ENCODE assay signal across 18 cellular contexts in the genomic region with DNA sequence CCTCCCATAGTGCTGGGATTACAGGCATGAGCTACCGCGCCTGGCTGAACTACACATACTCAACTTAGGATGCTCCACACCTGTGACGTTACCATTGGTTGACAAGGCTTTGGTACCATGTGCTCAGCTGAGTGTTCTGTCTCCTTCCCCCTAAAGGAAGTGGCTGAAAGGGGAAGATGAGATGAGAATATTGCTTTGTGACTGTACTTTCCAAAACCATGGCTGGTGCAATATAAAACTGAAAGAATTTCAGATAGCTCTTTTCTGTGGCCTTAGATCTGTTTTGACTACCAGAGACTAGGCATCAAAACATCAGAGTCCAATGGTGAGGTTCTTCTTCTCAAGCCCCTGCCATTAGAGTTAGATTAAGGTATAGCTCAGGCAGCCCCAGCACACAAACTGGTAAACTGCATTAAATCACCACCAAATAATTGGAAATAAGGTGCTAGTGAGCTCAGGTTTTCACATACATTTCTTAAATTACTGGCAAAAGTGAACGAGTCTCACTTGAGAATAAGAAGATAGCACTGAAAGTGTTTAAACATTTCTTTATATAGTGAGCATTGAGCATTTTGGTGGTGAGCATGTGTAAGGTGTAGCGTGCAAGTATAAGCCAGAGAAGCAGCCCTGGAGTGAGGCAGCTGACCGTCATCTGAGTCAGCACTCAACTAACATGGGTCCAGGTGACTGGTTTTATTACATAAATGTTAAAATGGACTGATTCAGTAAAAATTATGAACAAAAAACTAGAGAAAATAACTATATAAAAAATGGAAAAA.
DNase-seq lines count a peak whose midpoint lies in the region; ATAC-seq lines count a peak whose summit lies in the region.
"Had no signal": no experiment of that assay in that cellular context is flagged by ENCODE, and none has a peak within 500 bp of the region (broad histone marks: within the 10 kb centered on the region; RNA-seq: fewer than 3 reads in every experiment).

No MANE protein-coding gene starts in this region.

- DNase-seq in activated CD4-positive, alpha-beta T cell treated with anti-CD3 and anti-CD28 coated beads for 36 hours, result no peak
- DNase-seq in activated CD4-positive, alpha-beta T cell treated with anti-CD3 and anti-CD28 coated beads for 1 hour, result no peak
- DNase-seq in SW 1271 (lab: John Stamatoyannopoulos, UW), result no peak
- no peak for DNase-seq in NCI-H2227 treated with DMSO at 0.1 percent for 48 hours (lab: John Stamatoyannopoulos, UW)
- no peak for DNase-seq in NOMO-1 treated with DMSO at 0.1 percent for 48 hours (lab: John Stamatoyannopoulos, UW; ENCODE audit: unreplicated experiment)
- DNase-seq: 8988T; activated CD4-positive, alpha-beta T cell treated with anti-CD3 and anti-CD28 coated beads, Interleukin-2, amount 50 U/mL, for 48 hours; activated effector memory CD4-positive, alpha-beta T cell treated with anti-CD3 and anti-CD28 coated beads, Interleukin-2, amount 50 U/mL, for 16 hours; cortex of kidney; DND-41; heart right ventricle; sigmoid colon; stimulated activated CD4-positive, alpha-beta T cell treated with anti-CD3 and anti-CD28 coated beads, Interleukin-4, amount 100 ng/mL, for 4 hours had no signal

- no peaks in the 10 kb centered on the region for H3K9me3 Mint-ChIP-seq in activated CD4-positive, alpha-beta T cell treated with anti-CD3 and anti-CD28 coated beads for 36 hours (ENCODE audit: low read depth)
- H3K9me3 Mint-ChIP-seq in stimulated activated memory B cell treated with anti-CD40 and anti-IgM and Interleukin-4, amounts not matched to agents 10 μg/mL and 1 μg/mL and 100 μg/mL, for 72 hours, result no peaks in the 10 kb centered on the region
- H3K9me3 Mint-ChIP-seq: GM23338; T-helper 2 cell treated with Interferon-gamma antibody and Interleukin-4, amounts not matched to agents 5 μg/mL and 100 μg/mL, for 36 hours had no signal

- H3K36me3 Mint-ChIP-seq in activated CD4-positive, alpha-beta T cell treated with anti-CD3 and anti-CD28 coated beads for 36 hours (ENCODE audit: low read depth), result peaks cover 3% of the 10 kb centered on the region
- H3K36me3 Mint-ChIP-seq in stimulated activated memory B cell treated with anti-CD40 and anti-IgM and Interleukin-4, amounts not matched to agents 10 μg/mL and 1 μg/mL and 100 μg/mL, for 72 hours, result peaks cover 9% of the 10 kb centered on the region

- POLR2A ChIA-PET in activated CD4-positive, alpha-beta T cell treated with anti-CD3 and anti-CD28 coated beads for 36 hours (lab: Charles Lee), result no interaction called here

- intact Hi-C loops in activated CD4-positive, alpha-beta T cell treated with anti-CD3 and anti-CD28 coated beads for 36 hours (cut with DNase I, micrococcal nuclease), result no loop called here

- H3K27ac Mint-ChIP-seq in activated CD4-positive, alpha-beta T cell treated with anti-CD3 and anti-CD28 coated beads for 36 hours, result no peak overlapping the region
- H3K27ac Mint-ChIP-seq in stimulated activated memory B cell treated with anti-CD40 and anti-IgM and Interleukin-4, amounts not matched to agents 10 μg/mL and 1 μg/mL and 100 μg/mL, for 72 hours, result no peak overlapping the region
- H3K27ac Mint-ChIP-seq: GM23338; T-helper 2 cell treated with Interferon-gamma antibody and Interleukin-4, amounts not matched to agents 5 μg/mL and 100 μg/mL, for 36 hours had no signal

- H3K4me1 Mint-ChIP-seq in activated CD4-positive, alpha-beta T cell treated with anti-CD3 and anti-CD28 coated beads for 36 hours, result peaks cover 3% of the 10 kb centered on the region
- peaks cover 5% of the 10 kb centered on the region for H3K4me1 Mint-ChIP-seq in stimulated activated memory B cell treated with anti-CD40 and anti-IgM and Interleukin-4, amounts not matched to agents 10 μg/mL and 1 μg/mL and 100 μg/mL, for 72 hours

- no peaks in the 10 kb centered on the region for H3K27me3 Mint-ChIP-seq in activated CD4-positive, alpha-beta T cell treated with anti-CD3 and anti-CD28 coated beads for 36 hours
- no peaks in the 10 kb centered on the region for H3K27me3 Mint-ChIP-seq in stimulated activated memory B cell treated with anti-CD40 and anti-IgM and Interleukin-4, amounts not matched to agents 10 μg/mL and 1 μg/mL and 100 μg/mL, for 72 hours

- H3K4me3 Mint-ChIP-seq in activated CD4-positive, alpha-beta T cell treated with anti-CD3 and anti-CD28 coated beads for 36 hours, result no peak overlapping the region
- H3K4me3 Mint-ChIP-seq in stimulated activated memory B cell treated with anti-CD40 and anti-IgM and Interleukin-4, amounts not matched to agents 10 μg/mL and 1 μg/mL and 100 μg/mL, for 72 hours, result no peak overlapping the region
- H3K4me3 Mint-ChIP-seq: GM23338; T-helper 2 cell treated with Interferon-gamma antibody and Interleukin-4, amounts not matched to agents 5 μg/mL and 100 μg/mL, for 36 hours had no signal

- CTCF ChIA-PET in activated CD4-positive, alpha-beta T cell treated with anti-CD3 and anti-CD28 coated beads for 36 hours (lab: Charles Lee), result interaction anchor here (0.6 to 1.2 kb wide), 3 partner anchors 35 to 157 kb away, joined by 3 to 4 read pairs (median 3); no protein-coding TSS in a partner anchor

- ATAC-seq in activated CD4-positive, alpha-beta T cell treated with anti-CD3 and anti-CD28 coated beads for 36 hours, result peak; percentile 53
- ATAC-seq in GM21528 (IDR thresholded peaks at IDR 0.05; ENCODE audit: low FRiP score, unreplicated experiment) (peak; percentile 50), HG03135 (IDR thresholded peaks at IDR 0.05; ENCODE audit: unreplicated experiment) (peak; percentile 73)
- peak; percentile 48 for ATAC-seq in stimulated activated memory B cell treated with anti-CD40 and anti-IgM and Interleukin-4, amounts not matched to agents 10 μg/mL and 1 μg/mL and 100 μg/mL, for 72 hours
- ATAC-seq: GM23338, heart right ventricle had no signal
